In the genomic region with DNA sequence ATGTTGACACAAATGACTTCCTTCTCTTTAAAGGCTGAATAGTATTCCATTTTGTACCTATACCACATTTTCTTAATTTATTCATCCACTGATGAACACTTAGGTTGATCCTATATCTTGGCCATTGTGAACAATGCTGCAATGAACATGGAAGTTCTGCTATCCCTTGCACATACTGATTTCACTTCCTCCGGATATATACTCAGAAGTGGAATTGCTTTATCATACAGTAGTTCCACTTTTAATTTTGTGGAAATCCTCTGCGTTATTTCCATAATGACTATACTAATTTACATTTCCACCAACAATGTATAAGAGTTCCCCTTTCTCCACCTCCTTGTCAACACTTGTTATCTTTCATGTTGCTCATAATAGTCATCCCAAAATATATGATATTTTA, we compare ENCODE assay signal across 24 cellular contexts.
"Had no signal": no experiment of that assay in that cellular context is flagged by ENCODE, and none has a peak within 500 bp of the region (broad histone marks: within the 10 kb centered on the region; RNA-seq: fewer than 3 reads in every experiment).

No MANE protein-coding gene starts in this region.

- H3K27ac ChIP-seq: SJSA1, VCaP had no signal

- H3K27me3 ChIP-seq: SJSA1 had no signal

- H3K4me3 ChIP-seq: SJSA1 had no signal

- DNase-seq: activated CD4-positive, alpha-beta memory T cell treated with anti-CD3 and anti-CD28 coated beads for 36 hours; activated CD4-positive, alpha-beta T cell treated with anti-CD3 and anti-CD28 coated beads, Interleukin-2, amount 10 ng/mL, durations not matched to agents 7 days and 5 days; activated CD4-positive, CD25-positive, alpha-beta regulatory T cell; activated CD8-positive, alpha-beta memory T cell treated with anti-CD3 and anti-CD28 coated beads for 24 hours; activated gamma-delta T cell; activated naive CD4-positive, alpha-beta T cell treated with anti-CD3 and anti-CD28 coated beads for 36 hours; activated T-cell treated with anti-CD3 and anti-CD28 coated beads, Interleukin-2, amount 50 U/mL, for 4 hours; amygdala; KG1; NCI-H1105 treated with DMSO at 0.1 percent for 48 hours; NCI-H146; NCI-H187 treated with DMSO at 0.1 percent for 48 hours; NCI-H2081 treated with DMSO at 0.1 percent for 48 hours; NCI-H446; NCI-H524; OCI-M1; RPMI8226; T-helper 2 cell; T1000 had no signal

- ATAC-seq: activated T-cell treated with anti-CD3 and anti-CD28 coated beads, Interleukin-2, amount 50 U/mL, for 4 hours; activated T-helper 17 cell treated with anti-CD3 and anti-CD28 coated beads, Interleukin-2, amount 50 U/mL, for 72 hours; Panc1; Right ventricle myocardium inferior had no signal

- H3K36me3 ChIP-seq: SJSA1 had no signal

- H3K4me1 ChIP-seq: SJSA1 had no signal
